23 cellular contexts compared by ENCODE assay signal in genomic region chr14:72060917-72061316, GRCh38.
DNase-seq lines count a peak whose midpoint lies in the region; ATAC-seq, FAIRE-seq and TF ChIP-seq lines count a peak whose summit lies in the region.
"Had no signal": no experiment of that assay in that cellular context is flagged by ENCODE, and none has a peak within 500 bp of the region (broad histone marks: within the 10 kb centered on the region; RNA-seq: fewer than 3 reads in every experiment).

No MANE protein-coding gene starts in this region.

- no peaks in the 10 kb centered on the region for H3K36me3 ChIP-seq in left ventricle myocardium inferior
- H3K36me3 ChIP-seq: SJSA1 had no signal

- FAIRE-seq in urothelium cell line (lab: Jason Lieb, UNC) = no peak
- FAIRE-seq: A549, G401.6, GM12878, H54 had no signal

- H3K9me3 ChIP-seq in left ventricle myocardium inferior (replicated peaks) = no peaks in the 10 kb centered on the region
- H3K9me3 ChIP-seq: A549, Caco-2, SJSA1 had no signal

- no peak overlapping the region for H3K4me3 ChIP-seq in left ventricle myocardium inferior
- H3K4me3 ChIP-seq: A549, GM12878, SJSA1 had no signal

- TF ChIP-seq CTCF in left ventricle myocardium inferior (IDR thresholded peaks at IDR 0.05; ENCODE audit: borderline replicate concordance) (no peak), GM10266 (IDR thresholded peaks at IDR 0.05; ENCODE audit: control insufficient read depth, insufficient read depth, low read depth, missing control alignments) (no peak)

- intact Hi-C loops in Right ventricle myocardium superior (cut with DNase I) (no loop called here), cardiac septum (cut with DNase I) (no loop called here), left ventricle myocardium inferior (cut with micrococcal nuclease) (no loop called here)

- ATAC-seq in Right ventricle myocardium superior (ENCODE audit: poor library complexity) (peak; percentile 65), GM21786 (IDR thresholded peaks at IDR 0.05; ENCODE audit: unreplicated experiment) (no peak)
- ATAC-seq: A549; CD8-positive, alpha-beta T cell; GM12878 had no signal

- no peak for DNase-seq in Right ventricle myocardium superior
- DNase-seq in cardiac septum (ENCODE audit: low spot score) = no peak
- DNase-seq in astrocyte of the hippocampus (ENCODE audit: low read depth, low spot score) = peak; percentile 10
- no peak for DNase-seq in left ventricle myocardium inferior
- DNase-seq in urothelium cell line (ENCODE audit: low spot score) = peak; percentile 39
- DNase-seq in GM10266 (ENCODE audit: extremely low spot score) = no peak
- no peak for DNase-seq in effector CD4-positive, alpha-beta T cell
- DNase-seq: C1 segment of cervical spinal cord; Caco-2; CD8-positive, alpha-beta T cell; MV-4-11; NCI-H146; NCI-H2029 treated with DMSO at 0.1 percent for 48 hours; NCI-H526 treated with DMSO at 0.1 percent for 48 hours; T-helper 1 cell had no signal

- H3K27ac ChIP-seq in left ventricle myocardium inferior (replicated peaks) = peak overlapping the region; percentile 13
- H3K27ac ChIP-seq: A549, HL-60, KMS-11, SJSA1 had no signal

- peaks cover 10% of the 10 kb centered on the region for H3K4me1 ChIP-seq in left ventricle myocardium inferior
- H3K4me1 ChIP-seq: A549, Caco-2, SJSA1 had no signal

- no peaks in the 10 kb centered on the region for H3K27me3 ChIP-seq in left ventricle myocardium inferior (ENCODE audit: low read depth)
- H3K27me3 ChIP-seq: SJSA1 had no signal

Comparison
In these comparisons a context has a peak if more than half of its experiments do, and no peak if none do; other contexts are left out.
1. DNase-seq: peak in astrocyte of the hippocampus (single experiment) and urothelium cell line (single experiment); none in Right ventricle myocardium superior (single experiment), cardiac septum (single experiment), left ventricle myocardium inferior (single experiment), GM10266 (single experiment) and effector CD4-positive, alpha-beta T cell (single experiment).